In the genomic region with DNA sequence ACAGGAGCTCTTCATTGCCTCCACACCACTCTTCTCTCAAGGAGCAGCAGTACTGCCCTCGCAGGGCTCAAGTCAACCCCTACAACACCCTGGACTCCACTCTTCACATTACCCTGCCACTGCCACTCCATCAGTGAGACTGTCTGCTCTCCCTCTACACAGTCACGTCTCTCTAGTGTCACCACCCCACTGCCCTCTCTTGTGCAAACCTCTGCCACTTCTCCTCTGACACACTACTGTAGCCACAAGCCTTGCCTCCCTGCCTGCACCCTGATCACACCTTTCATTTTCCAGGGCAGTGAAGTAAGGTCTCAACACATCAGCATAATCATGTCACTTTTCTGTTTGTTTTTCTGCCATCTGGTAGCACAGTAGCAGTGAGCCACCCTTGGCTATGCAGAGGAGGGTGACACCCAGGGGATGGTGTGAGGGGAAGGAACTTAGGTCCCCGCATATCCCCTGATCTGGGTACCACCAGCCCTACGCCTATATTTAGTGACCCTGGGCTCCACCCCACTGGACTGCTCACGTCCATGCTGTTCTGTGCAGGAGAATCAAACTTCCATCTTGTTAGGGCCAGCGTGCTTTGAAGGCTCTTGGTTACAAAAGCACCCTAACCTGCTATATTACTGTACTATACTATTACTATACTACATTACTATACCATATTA, we compare ENCODE assay signal across 9 cellular contexts. TPM values are rescaled to one million over a fixed set of nuclear protein-coding genes. Genes with fewer than 3 reads are reported as not detected.
DNase-seq lines count a peak whose midpoint lies in the region; ATAC-seq, FAIRE-seq and TF ChIP-seq lines count a peak whose summit lies in the region.
"Had no signal": no experiment of that assay in that cellular context is flagged by ENCODE, and none has a peak within 500 bp of the region (broad histone marks: within the 10 kb centered on the region; RNA-seq: fewer than 3 reads in every experiment).

No MANE protein-coding gene starts in this region.

- H3K36me3 ChIP-seq in left ventricle myocardium inferior = no peaks in the 10 kb centered on the region
- no peaks in the 10 kb centered on the region for H3K36me3 ChIP-seq in HepG2 (replicated peaks in 1 of 2; ENCODE audit: control insufficient read depth in 1 of 2, insufficient read depth in 2 of 2, low read length in 2 of 2)
- no peaks in the 10 kb centered on the region for H3K36me3 ChIP-seq in upper lobe of right lung

- POLR2A ChIA-PET in HepG2 (lab: Yijun Ruan, JAX) = interaction anchor here (1.2 to 4.0 kb wide), 4 partner anchors 22 to 34 kb away, joined by 3 to 221 read pairs (median 9); a partner anchor contains a TSS

- TF ChIP-seq CTCF in left ventricle myocardium inferior (IDR thresholded peaks at IDR 0.05; ENCODE audit: borderline replicate concordance) (no peak), HepG2 (CRISPR knock-in tag; IDR thresholded peaks at IDR 0.05) (no peak), upper lobe of right lung (IDR thresholded peaks at IDR 0.05) (no peak)

- peak overlapping the region; percentile 94; the same call in 1 of the 2 replicates for H3K9ac ChIP-seq in HepG2 (ENCODE audit: insufficient read depth, low read depth, low read length)

- H3K36me3 Mint-ChIP-seq in activated T-helper 1 cell treated with anti-CD3 and anti-CD28 coated beads, Interleukin-12 subunit alpha, Interleukin-12 subunit beta, Interleukin-2, Interleukin-4 antibody, amounts not matched to agents 30 ng/mL and 10 ng/mL and 1 ng/mL, durations not matched to agents 14 hours and 24 hours and 36 hours (ENCODE audit: low read depth) = peaks cover 11% of the 10 kb centered on the region

- TF ChIP-seq EP300 in HepG2 (IDR thresholded peaks at IDR 0.05; ENCODE audit: low read depth in 2 of 2, low read length in 2 of 2) (no peak), HepG2 (CRISPR knock-in tag; IDR thresholded peaks at IDR 0.05; ENCODE audit: borderline replicate concordance) (no peak)

- no peak for FAIRE-seq in HepG2 (lab: Jason Lieb, UNC)

- no peak for ATAC-seq in HepG2
- ATAC-seq in upper lobe of right lung = no peak

- H3K4me3 ChIP-seq in left ventricle myocardium inferior = peak overlapping the region; percentile 94
- peak overlapping the region in 2 of 3 experiments; percentile 73 to 93; a peak in 4 of 6 replicates for H3K4me3 ChIP-seq in HepG2 (replicated peaks in 1 of 3; ENCODE audit: insufficient read depth in 1 of 3, low read depth in 2 of 3, low read length in 3 of 3)
- peak overlapping the region; percentile 90 for H3K4me3 ChIP-seq in upper lobe of right lung

- no peaks in the 10 kb centered on the region for H3K27me3 ChIP-seq in left ventricle myocardium inferior (ENCODE audit: low read depth)
- H3K27me3 ChIP-seq in HepG2 (ENCODE audit: control insufficient read depth in 1 of 2, insufficient read depth in 2 of 2, low read length in 2 of 2) = peaks cover 0 to 4% of the 10 kb centered on the region in 2 experiments; a peak in 1 of 5 replicates
- no peaks in the 10 kb centered on the region for H3K27me3 ChIP-seq in upper lobe of right lung

- CTCF ChIA-PET in HepG2 (lab: Yijun Ruan, JAX; ENCODE audit: low intra/inter-chr PET ratio, low total read pairs) = interaction anchor here (1.2 to 1.4 kb wide), 2 partner anchors 18 to 71 kb away, joined by 3 to 4 read pairs; no protein-coding TSS in a partner anchor

- H3K9me3 ChIP-seq in left ventricle myocardium inferior (replicated peaks) (no peaks in the 10 kb centered on the region), HepG2 (ENCODE audit: low read length) (no peaks in the 10 kb centered on the region), upper lobe of right lung (no peaks in the 10 kb centered on the region)

- H3K27ac ChIP-seq in left ventricle myocardium inferior (replicated peaks) = peak overlapping the region; percentile 97
- no peak overlapping the region for H3K27ac ChIP-seq in HepG2 (ENCODE audit: extremely low read length, insufficient read depth, low read length)
- H3K27ac ChIP-seq in upper lobe of right lung = peak overlapping the region; percentile 86

- H3K4me1 ChIP-seq in left ventricle myocardium inferior = peaks cover 39% of the 10 kb centered on the region
- peaks cover 23% of the 10 kb centered on the region for H3K4me1 ChIP-seq in HepG2 (ENCODE audit: insufficient read depth, low read length)
- H3K4me1 ChIP-seq in upper lobe of right lung = peaks cover 12% of the 10 kb centered on the region

- H3K4me1 Mint-ChIP-seq in activated T-helper 1 cell treated with anti-CD3 and anti-CD28 coated beads, Interleukin-12 subunit alpha, Interleukin-12 subunit beta, Interleukin-2, Interleukin-4 antibody, amounts not matched to agents 30 ng/mL and 10 ng/mL and 1 ng/mL, durations not matched to agents 14 hours and 24 hours and 36 hours (ENCODE audit: low read depth) = peaks cover 60% of the 10 kb centered on the region

- no peak for TF ChIP-seq POLR2A in HepG2 (IDR thresholded peaks at IDR 0.05; ENCODE audit: insufficient read depth in 1 of 2, low read depth in 2 of 2, low read length in 2 of 2)

- H2AFZ ChIP-seq in HepG2 (ENCODE audit: low read length) = no peak overlapping the region

- H3K4me3 Mint-ChIP-seq in activated T-helper 1 cell treated with anti-CD3 and anti-CD28 coated beads, Interleukin-12 subunit alpha, Interleukin-12 subunit beta, Interleukin-2, Interleukin-4 antibody, amounts not matched to agents 30 ng/mL and 10 ng/mL and 1 ng/mL, durations not matched to agents 14 hours and 24 hours and 36 hours = peak overlapping the region; percentile 95

- intact Hi-C loops in left ventricle myocardium inferior (cut with micrococcal nuclease) = no loop called here
- intact Hi-C loops in cardiac septum (cut with DNase I) = loop anchor here (10.0 kb wide), 1 partner anchor 134 kb away; no protein-coding TSS in a partner anchor
- intact Hi-C loops in activated T-helper 1 cell treated with anti-CD3 and anti-CD28 coated beads, Interleukin-12 subunit alpha, Interleukin-12 subunit beta, Interleukin-2, Interleukin-4 antibody, amounts not matched to agents 30 ng/mL and 10 ng/mL and 1 ng/mL, durations not matched to agents 14 hours and 24 hours and 36 hours (cut with micrococcal nuclease) = no loop called here
- intact Hi-C loops in HepG2 (cut with micrococcal nuclease; ENCODE audit: unreplicated experiment) = no loop called here
- intact Hi-C loops in upper lobe of right lung (cut with DNase I) = no loop called here

- in situ Hi-C loops in HepG2 (cut with HindIII; ENCODE audit: extremely low pct_ligation_motif_present, low pct_unique_long_range_greater_than_20kb) = no loop called here

- 63% methylated on average over 6 of the region's 6 CpGs for WGBS in HepG2 (ENCODE audit: low lambda C conversion rate)

- peak overlapping the region; percentile 89 for H3K27ac Mint-ChIP-seq in activated T-helper 1 cell treated with anti-CD3 and anti-CD28 coated beads, Interleukin-12 subunit alpha, Interleukin-12 subunit beta, Interleukin-2, Interleukin-4 antibody, amounts not matched to agents 30 ng/mL and 10 ng/mL and 1 ng/mL, durations not matched to agents 14 hours and 24 hours and 36 hours

- H3K9me3 Mint-ChIP-seq in activated T-helper 1 cell treated with anti-CD3 and anti-CD28 coated beads, Interleukin-12 subunit alpha, Interleukin-12 subunit beta, Interleukin-2, Interleukin-4 antibody, amounts not matched to agents 30 ng/mL and 10 ng/mL and 1 ng/mL, durations not matched to agents 14 hours and 24 hours and 36 hours = peaks cover 7% of the 10 kb centered on the region

- BruUV-seq in HepG2 (replicated peaks; lab: Mats Ljungman, UMichigan) = no TSS peak

- H3K79me2 ChIP-seq in HepG2 (ENCODE audit: insufficient read depth, low read length) = peaks cover 10% of the 10 kb centered on the region

- peak overlapping the region; percentile 100 for H3K4me2 ChIP-seq in HepG2 (ENCODE audit: low read depth, low read length)

- H3K27me3 Mint-ChIP-seq in activated T-helper 1 cell treated with anti-CD3 and anti-CD28 coated beads, Interleukin-12 subunit alpha, Interleukin-12 subunit beta, Interleukin-2, Interleukin-4 antibody, amounts not matched to agents 30 ng/mL and 10 ng/mL and 1 ng/mL, durations not matched to agents 14 hours and 24 hours and 36 hours (ENCODE audit: insufficient read depth) = no peaks in the 10 kb centered on the region

- no peak for DNase-seq in left ventricle myocardium inferior
- no peak for DNase-seq in cardiac septum (ENCODE audit: low spot score)
- no peak for DNase-seq in activated T-helper 1 cell treated with anti-CD3 and anti-CD28 coated beads, Interleukin-12 subunit alpha, Interleukin-12 subunit beta, Interleukin-2, Interleukin-4 antibody, amounts not matched to agents 30 ng/mL and 10 ng/mL and 1 ng/mL, durations not matched to agents 14 hours and 24 hours and 36 hours (ENCODE audit: low spot score)
- DNase-seq in HepG2 (ENCODE audit: low spot score) = no peak
- DNase-seq in upper lobe of right lung = no peak
- DNase-seq in medulla oblongata (ENCODE audit: extremely low spot score) = no peak
- DNase-seq in OCI-M1 (lab: John Stamatoyannopoulos, UW) = no peak
- DNase-seq in H4 (ENCODE audit: low spot score) = no peak

- H4K20me1 ChIP-seq in HepG2 (ENCODE audit: insufficient read depth, low read length) = peaks cover 5% of the 10 kb centered on the region; the same call in 1 of the 2 replicates

- TF ChIP-seq RAD21 in HepG2 (CRISPR knock-in tag; IDR thresholded peaks at IDR 0.05) = no peak

RNA-seq across cellular contexts. Expression of a gene that starts 1.6 kb away (rescaled TPM):
- total RNA-seq in left ventricle myocardium inferior (1.7 TPM), cardiac septum (2.6 TPM), HepG2 (2016; rRNA removed; fragmentation: Illumina TruSeq; extraction: Trizol) (0.84 and 0.91 TPM in 2 replicates), upper lobe of right lung (3.4 TPM)
- 3.3 and 3.6 TPM in 2 replicates for total RNA-seq in activated T-helper 1 cell treated with anti-CD3 and anti-CD28 coated beads, Interleukin-12 subunit alpha, Interleukin-12 subunit beta, Interleukin-2, Interleukin-4 antibody, amounts not matched to agents 30 ng/mL and 10 ng/mL and 1 ng/mL, durations not matched to agents 14 hours and 24 hours and 36 hours
- total RNA-seq in HepG2 (2016; cell fraction: cytosol; rRNA removed; fragmentation: Illumina TruSeq; extraction: Trizol; ENCODE audit: low read depth) = 1.9 and 2.2 TPM in 2 replicates
- total RNA-seq in HepG2 (2016; cell fraction: insoluble cytoplasmic fraction; rRNA removed; fragmentation: Illumina TruSeq; extraction: Trizol) = 0.40 and 0.63 TPM in 2 replicates
- total RNA-seq in HepG2 (2016; cell fraction: membrane; rRNA removed; fragmentation: Illumina TruSeq; extraction: Trizol) = 1.2 and 2.2 TPM in 2 replicates
- 0.28 TPM in 1 of 2 replicates, not detected in the other for total RNA-seq in HepG2 (2016; cell fraction: nucleus; rRNA removed; fragmentation: Illumina TruSeq; extraction: Trizol)
- 0.21 and 0.42 TPM in 2 replicates for polyA plus RNA-seq in HepG2 (2011; rRNA removed)
- polyA plus RNA-seq in HepG2 (2011; cell fraction: cytosol; rRNA removed) = 0.35 and 0.41 TPM in 2 replicates
- polyA plus RNA-seq in HepG2 (2011; cell fraction: nucleus; rRNA removed) = 0.42 and 0.68 TPM in 2 replicates
- polyA plus RNA-seq in HepG2 (2012) = 0.33 and 0.39 TPM in 2 replicates
- polyA plus RNA-seq in HepG2 (2016; cell fraction: cytosol; fragmentation: Illumina TruSeq; extraction: Trizol; ENCODE audit: low read depth) = 2.7 and 3.1 TPM in 2 replicates
- polyA plus RNA-seq in HepG2 (2016; cell fraction: insoluble cytoplasmic fraction; fragmentation: Illumina TruSeq; extraction: Trizol; ENCODE audit: low read depth) = 0.92 and 1.4 TPM in 2 replicates
- 2.1 and 2.6 TPM in 2 replicates for polyA plus RNA-seq in HepG2 (2016; cell fraction: membrane; fragmentation: Illumina TruSeq; extraction: Trizol; ENCODE audit: low read depth)
- 1.1 and 1.3 TPM in 2 replicates for polyA plus RNA-seq in HepG2 (2016; cell fraction: nucleus; fragmentation: Illumina TruSeq; extraction: Trizol; ENCODE audit: insufficient read depth, low read depth)
- 0.26 and 0.47 TPM in 2 replicates for polyA minus RNA-seq in HepG2 (2011; rRNA and poly(A)+ RNA removed; ENCODE audit: low replicate concordance)
- polyA minus RNA-seq in HepG2 (2011; cell fraction: cytosol; rRNA and poly(A)+ RNA removed) = not detected in 2 replicates
- 0.12 and 0.39 TPM in 2 replicates for polyA minus RNA-seq in HepG2 (2011; cell fraction: nucleus; rRNA and poly(A)+ RNA removed)
- 1.3 and 2.2 TPM in 2 replicates for total RNA-seq in H4 (2014; rRNA removed; shearing (Covaris generic))
- total RNA-seq: glomerular endothelial cell had no signal

RNA-seq across cellular contexts. Expression of a gene that starts 27.1 kb away (rescaled TPM):
- total RNA-seq in left ventricle myocardium inferior (69.2 TPM), cardiac septum (67.5 TPM), HepG2 (2016; rRNA removed; fragmentation: Illumina TruSeq; extraction: Trizol) (135 and 185 TPM in 2 replicates), upper lobe of right lung (53.1 TPM)
- total RNA-seq in activated T-helper 1 cell treated with anti-CD3 and anti-CD28 coated beads, Interleukin-12 subunit alpha, Interleukin-12 subunit beta, Interleukin-2, Interleukin-4 antibody, amounts not matched to agents 30 ng/mL and 10 ng/mL and 1 ng/mL, durations not matched to agents 14 hours and 24 hours and 36 hours = 119 and 129 TPM in 2 replicates
- 53.2 and 56.2 TPM in 2 replicates for total RNA-seq in HepG2 (2016; cell fraction: cytosol; rRNA removed; fragmentation: Illumina TruSeq; extraction: Trizol; ENCODE audit: low read depth)
- total RNA-seq in HepG2 (2016; cell fraction: insoluble cytoplasmic fraction; rRNA removed; fragmentation: Illumina TruSeq; extraction: Trizol) = 139 and 200 TPM in 2 replicates
- 74.0 and 76.4 TPM in 2 replicates for total RNA-seq in HepG2 (2016; cell fraction: membrane; rRNA removed; fragmentation: Illumina TruSeq; extraction: Trizol)
- 50.5 and 57.7 TPM in 2 replicates for total RNA-seq in HepG2 (2016; cell fraction: nucleus; rRNA removed; fragmentation: Illumina TruSeq; extraction: Trizol)
- 67.1 and 91.4 TPM in 2 replicates for polyA plus RNA-seq in HepG2 (2011; rRNA removed)
- 51.8 and 58.2 TPM in 2 replicates for polyA plus RNA-seq in HepG2 (2011; cell fraction: cytosol; rRNA removed)
- 29.6 and 40.4 TPM in 2 replicates for polyA plus RNA-seq in HepG2 (2011; cell fraction: nucleus; rRNA removed)
- polyA plus RNA-seq in HepG2 (2012) = 91.5 and 92.8 TPM in 2 replicates
- 52.7 and 54.0 TPM in 2 replicates for polyA plus RNA-seq in HepG2 (2016; cell fraction: cytosol; fragmentation: Illumina TruSeq; extraction: Trizol; ENCODE audit: low read depth)
- 190 and 206 TPM in 2 replicates for polyA plus RNA-seq in HepG2 (2016; cell fraction: insoluble cytoplasmic fraction; fragmentation: Illumina TruSeq; extraction: Trizol; ENCODE audit: low read depth)
- polyA plus RNA-seq in HepG2 (2016; cell fraction: membrane; fragmentation: Illumina TruSeq; extraction: Trizol; ENCODE audit: low read depth) = 63.1 and 66.1 TPM in 2 replicates
- 81.2 and 94.4 TPM in 2 replicates for polyA plus RNA-seq in HepG2 (2016; cell fraction: nucleus; fragmentation: Illumina TruSeq; extraction: Trizol; ENCODE audit: insufficient read depth, low read depth)
- polyA minus RNA-seq in HepG2 (2011; rRNA and poly(A)+ RNA removed; ENCODE audit: low replicate concordance) = 14.1 and 28.5 TPM in 2 replicates
- 29.1 and 30.6 TPM in 2 replicates for polyA minus RNA-seq in HepG2 (2011; cell fraction: cytosol; rRNA and poly(A)+ RNA removed)
- 48.8 and 52.1 TPM in 2 replicates for polyA minus RNA-seq in HepG2 (2011; cell fraction: nucleus; rRNA and poly(A)+ RNA removed)
- total RNA-seq in H4 (2014; rRNA removed; shearing (Covaris generic)) = 163 and 181 TPM in 2 replicates
